ENCODE assay signal across 19 cellular contexts in genomic region chrX:116749943-116750342, GRCh38.
DNase-seq lines count a peak whose midpoint lies in the region; ATAC-seq and TF ChIP-seq lines count a peak whose summit lies in the region.
"Had no signal": no experiment of that assay in that cellular context is flagged by ENCODE, and none has a peak within 500 bp of the region (broad histone marks: within the 10 kb centered on the region; RNA-seq: fewer than 3 reads in every experiment).

No MANE protein-coding gene starts in this region.

- H3K9me3 Mint-ChIP-seq in WTC11: 0 out of 2 replicates have a peak, but pooled peaks cover 3% of the 10 kb centered on the region
- peaks cover 0 to 11% (median 3%) of the 10 kb centered on the region in 5 donors for H3K9me3 Mint-ChIP-seq in CD8-positive, alpha-beta memory T cell

- no peaks in the 10 kb centered on the region for H3K27me3 Mint-ChIP-seq in WTC11 (ENCODE audit: low read depth)
- H3K27me3 Mint-ChIP-seq in CD8-positive, alpha-beta memory T cell: no peaks in the 10 kb centered on the region

- POLR2A ChIA-PET in WTC11 (lab: Charles Lee): no interaction called here
- POLR2A ChIA-PET in CD8-positive, alpha-beta memory T cell (lab: Charles Lee): no interaction called here

- no peak overlapping the region for H3K27ac ChIP-seq in CD8-positive, alpha-beta memory T cell (ENCODE audit: low read depth, low read length)
- no peak overlapping the region for H3K27ac ChIP-seq in dorsolateral prefrontal cortex
- H3K27ac ChIP-seq: body of pancreas, left lung, pancreas, thoracic aorta had no signal

- peaks cover 6% of the 10 kb centered on the region; the same call in 1 of the 2 replicates for H3K4me1 Mint-ChIP-seq in WTC11
- H3K4me1 Mint-ChIP-seq in CD8-positive, alpha-beta memory T cell: no peaks in the 10 kb centered on the region

- H3K27me3 ChIP-seq in CD8-positive, alpha-beta memory T cell (ENCODE audit: insufficient read depth, low read length, poor library complexity, severe bottlenecking): no peaks in the 10 kb centered on the region
- H3K27me3 ChIP-seq in dorsolateral prefrontal cortex: peaks cover 0 to 59% (median 17%) of the 10 kb centered on the region in 45 donors
- H3K27me3 ChIP-seq: body of pancreas, left lung had no signal

- CTCF ChIA-PET in WTC11 (lab: Charles Lee): no interaction called here
- CTCF ChIA-PET in CD8-positive, alpha-beta memory T cell (lab: Charles Lee): no interaction called here

- H3K36me3 Mint-ChIP-seq in WTC11: no peaks in the 10 kb centered on the region
- no peaks in the 10 kb centered on the region for H3K36me3 Mint-ChIP-seq in CD8-positive, alpha-beta memory T cell

- ATAC-seq in WTC11: peak; percentile 36; the same call in 1 of the 2 replicates
- ATAC-seq: body of pancreas, left lung, pancreas, Right ventricle myocardium inferior had no signal

- H3K4me3 Mint-ChIP-seq in WTC11: no peak overlapping the region
- no peak overlapping the region for H3K4me3 Mint-ChIP-seq in CD8-positive, alpha-beta memory T cell

- H3K4me1 ChIP-seq in CD8-positive, alpha-beta memory T cell (ENCODE audit: insufficient read depth, low read length): no peaks in the 10 kb centered on the region
- H3K4me1 ChIP-seq: body of pancreas, Caco-2, left lung, pancreas had no signal

- DNase-seq in SIG-M5 treated with dmso at 0.1 percent for 504 hours (lab: John Stamatoyannopoulos, UW; ENCODE audit: unreplicated experiment) (peak; percentile 14), SIG-M5 (lab: John Stamatoyannopoulos, UW) (no peak), NCI-H345 (lab: John Stamatoyannopoulos, UW) (peak; percentile 72), WTC11 (ENCODE audit: low spot score) (no peak), NCI-H1694 (lab: John Stamatoyannopoulos, UW) (no peak), dorsolateral prefrontal cortex (no peak), cardiac septum (ENCODE audit: low spot score) (no peak)
- DNase-seq in CD8-positive, alpha-beta memory T cell: no peak
- DNase-seq: activated CD8-positive, alpha-beta memory T cell treated with anti-CD3 and anti-CD28 coated beads, Interleukin-2, amount 50 U/mL, for 48 hours; activated naive CD4-positive, alpha-beta T cell treated with anti-CD3 and anti-CD28 coated beads, Interleukin-2, amount 50 U/mL, for 16 hours; body of pancreas; HCEC 1CT; left lung; NCI-H82; pancreas; stimulated activated CD4-positive, alpha-beta T cell treated with anti-CD3 and anti-CD28 coated beads, Interleukin-4, amount 100 ng/mL, for 24 hours had no signal

- intact Hi-C loops in dorsolateral prefrontal cortex (cut with DNase I): no loop called here
- intact Hi-C loops in cardiac septum (cut with DNase I): no loop called here

- H3K27ac Mint-ChIP-seq in WTC11: no peak overlapping the region
- no peak overlapping the region for H3K27ac Mint-ChIP-seq in CD8-positive, alpha-beta memory T cell

- no peaks in the 10 kb centered on the region for H3K9me3 ChIP-seq in CD8-positive, alpha-beta memory T cell (ENCODE audit: low read length)
- H3K9me3 ChIP-seq: body of pancreas, Caco-2, left lung, pancreas, thoracic aorta had no signal

- no peak overlapping the region for H3K4me3 ChIP-seq in CD8-positive, alpha-beta memory T cell (ENCODE audit: low read length)
- no peak overlapping the region for H3K4me3 ChIP-seq in dorsolateral prefrontal cortex
- H3K4me3 ChIP-seq: body of pancreas, left lung, pancreas, thoracic aorta had no signal

- H3K36me3 ChIP-seq in CD8-positive, alpha-beta memory T cell (ENCODE audit: insufficient read depth, low read length): no peaks in the 10 kb centered on the region
- H3K36me3 ChIP-seq: left lung, pancreas, thoracic aorta had no signal

- TF ChIP-seq CTCF in WTC11 (IDR thresholded peaks at IDR 0.05) (no peak), dorsolateral prefrontal cortex (IDR thresholded peaks at IDR 0.05 in 54 of 56, conservative IDR thresholded peaks at IDR 0.05 in 2 of 56; ENCODE audit: low read depth in 1 of 56, partially characterized antibody in 56 of 56) (no peak)

TF ChIP-seq in WTC11, 78 proteins besides CTCF, POLR2A, EP300 and RAD21:
- no peak for TF ChIP-seq ELF4 (CRISPR knock-in tag; IDR thresholded peaks at IDR 0.05; ENCODE audit: low read depth)

Comparison
In these comparisons a context has a peak if more than half of its experiments do, and no peak if none do; other contexts are left out.
1. DNase-seq: peak in SIG-M5 treated with dmso at 0.1 percent for 504 hours (single experiment) and NCI-H345 (single experiment); none in SIG-M5 (single experiment), WTC11 (single experiment), NCI-H1694 (single experiment), CD8-positive, alpha-beta memory T cell (0 of 5), dorsolateral prefrontal cortex (0 of 10) and cardiac septum (single experiment).